In genomic region chr10:106271237-106271636, GRCh38 we compare ENCODE assay signal across 1 cellular context.
TF ChIP-seq lines count a peak whose summit lies in the region.

No MANE protein-coding gene starts in this region.

TF ChIP-seq in GM12878, 131 proteins besides CTCF, POLR2A, EP300 and RAD21 (continued from another document):
- TF ChIP-seq, protein P1, sequence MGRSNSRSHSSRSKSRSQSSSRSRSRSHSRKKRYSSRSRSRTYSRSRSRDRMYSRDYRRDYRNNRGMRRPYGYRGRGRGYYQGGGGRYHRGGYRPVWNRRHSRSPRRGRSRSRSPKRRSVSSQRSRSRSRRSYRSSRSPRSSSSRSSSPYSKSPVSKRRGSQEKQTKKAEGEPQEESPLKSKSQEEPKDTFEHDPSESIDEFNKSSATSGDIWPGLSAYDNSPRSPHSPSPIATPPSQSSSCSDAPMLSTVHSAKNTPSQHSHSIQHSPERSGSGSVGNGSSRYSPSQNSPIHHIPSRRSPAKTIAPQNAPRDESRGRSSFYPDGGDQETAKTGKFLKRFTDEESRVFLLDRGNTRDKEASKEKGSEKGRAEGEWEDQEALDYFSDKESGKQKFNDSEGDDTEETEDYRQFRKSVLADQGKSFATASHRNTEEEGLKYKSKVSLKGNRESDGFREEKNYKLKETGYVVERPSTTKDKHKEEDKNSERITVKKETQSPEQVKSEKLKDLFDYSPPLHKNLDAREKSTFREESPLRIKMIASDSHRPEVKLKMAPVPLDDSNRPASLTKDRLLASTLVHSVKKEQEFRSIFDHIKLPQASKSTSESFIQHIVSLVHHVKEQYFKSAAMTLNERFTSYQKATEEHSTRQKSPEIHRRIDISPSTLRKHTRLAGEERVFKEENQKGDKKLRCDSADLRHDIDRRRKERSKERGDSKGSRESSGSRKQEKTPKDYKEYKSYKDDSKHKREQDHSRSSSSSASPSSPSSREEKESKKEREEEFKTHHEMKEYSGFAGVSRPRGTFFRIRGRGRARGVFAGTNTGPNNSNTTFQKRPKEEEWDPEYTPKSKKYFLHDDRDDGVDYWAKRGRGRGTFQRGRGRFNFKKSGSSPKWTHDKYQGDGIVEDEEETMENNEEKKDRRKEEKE (IDR thresholded peaks at IDR 0.05) = no peak
- TF ChIP-seq NFXL1 (IDR thresholded peaks at IDR 0.05; ENCODE audit: borderline replicate concordance) (no peak), E2F8 (IDR thresholded peaks at IDR 0.05; ENCODE audit: low read depth, partially characterized antibody) (no peak), STAT3 (IDR thresholded peaks at IDR 0.05; ENCODE audit: low read depth, low read length) (no peak), WRNIP1 (IDR thresholded peaks at IDR 0.05; ENCODE audit: borderline replicate concordance, low read depth, low read length) (no peak), ASH2L (IDR thresholded peaks at IDR 0.05; ENCODE audit: borderline replicate concordance, low read depth) (no peak), KDM1A (IDR thresholded peaks at IDR 0.05; ENCODE audit: borderline replicate concordance) (no peak), NR2F1 (conservative IDR thresholded peaks at IDR 0.05) (no peak)
